In the genomic region with DNA sequence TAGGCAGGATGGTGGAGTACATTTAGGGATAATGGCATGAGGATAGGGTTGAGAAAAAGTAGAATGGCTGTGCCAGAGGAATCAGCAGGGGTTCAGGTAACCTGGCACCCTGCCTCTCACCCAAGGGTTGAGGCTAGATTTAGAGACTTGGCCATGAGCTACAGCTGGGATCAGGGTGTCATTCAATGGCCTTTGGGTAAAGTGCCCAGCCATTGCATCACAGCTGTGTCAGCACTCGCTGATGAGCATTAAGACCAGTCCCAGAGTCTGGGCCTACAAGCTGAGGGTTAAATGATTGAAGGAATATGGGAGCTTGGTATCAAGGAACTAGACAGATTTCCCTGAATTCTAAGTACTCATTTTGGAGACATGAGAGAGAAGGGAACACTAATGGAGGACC, we compare ENCODE assay signal across 33 cellular contexts.
"Had no signal": no experiment of that assay in that cellular context is flagged by ENCODE, and none has a peak within 500 bp of the region (broad histone marks: within the 10 kb centered on the region; RNA-seq: fewer than 3 reads in every experiment).

No MANE protein-coding gene starts in this region.

- H3K27me3 ChIP-seq: MG63 had no signal

- DNase-seq: Karpas-422, Kasumi-1, MG63, MM.1S, MV-4-11, NCI-H1048, NCI-H1092, NCI-H1092 treated with DMSO at 0.1 percent for 48 hours, NCI-H1105, NCI-H1105 treated with DMSO at 0.1 percent for 48 hours, NCI-H1417, NCI-H1417 treated with DMSO at 0.1 percent for 48 hours, NCI-H1436, NCI-H1436 treated with DMSO at 0.1 percent for 48 hours, NCI-H146, NCI-H1694, NCI-H1694 treated with DMSO at 0.1 percent for 48 hours, NCI-H187, NCI-H187 treated with DMSO at 0.1 percent for 48 hours, NCI-H1930, NCI-H2029, NCI-H2029 treated with DMSO at 0.1 percent for 48 hours, NCI-H2081, NCI-H2081 treated with DMSO at 0.1 percent for 48 hours, NCI-H2107, NCI-H2171, NCI-H2171 treated with DMSO at 0.1 percent for 48 hours, NCI-H2227 treated with DMSO at 0.1 percent for 48 hours, NCI-H226, NCI-H345, NCI-H446, NCI-H446 treated with DMSO at 0.1 percent for 48 hours, NCI-H510A had no signal

- H3K4me3 ChIP-seq: MG63 had no signal

- H3K36me3 ChIP-seq: MG63 had no signal
